In the genomic region with DNA sequence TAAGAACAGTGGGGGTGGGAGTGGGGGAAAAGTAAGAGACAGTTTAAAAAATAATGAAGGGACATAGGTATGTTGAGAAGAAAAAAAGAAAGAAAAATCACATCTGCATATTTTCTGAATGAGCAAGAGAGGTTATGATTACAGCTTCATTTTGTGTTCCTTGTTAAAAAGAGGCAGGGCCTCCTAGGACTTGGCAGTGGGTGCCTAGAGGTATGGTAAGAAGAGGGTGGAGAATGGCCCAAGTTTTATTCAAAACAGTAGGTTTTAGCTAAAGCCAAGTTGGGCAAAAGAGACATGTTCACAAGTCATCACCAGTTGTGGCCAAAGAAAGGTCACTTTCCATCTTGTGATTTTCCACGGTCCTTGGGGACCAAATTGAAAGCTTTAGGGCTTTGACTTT, we compare ENCODE assay signal across 1 cellular context.
TF ChIP-seq lines count a peak whose summit lies in the region.

No MANE protein-coding gene starts in this region.

TF ChIP-seq in H1, 55 proteins besides CTCF, POLR2A, EP300 and RAD21 (continued from another document):
- TF ChIP-seq EGR1 (IDR thresholded peaks at IDR 0.05; ENCODE audit: borderline replicate concordance, low read depth, low read length) (no peak), BACH1 (IDR thresholded peaks at IDR 0.05; ENCODE audit: low read length) (no peak), POU5F1 (IDR thresholded peaks at IDR 0.05; ENCODE audit: low read depth, low read length) (no peak), HDAC6 (IDR thresholded peaks at IDR 0.05; ENCODE audit: low read depth, low read length) (no peak), EZH2 (IDR thresholded peaks at IDR 0.05; ENCODE audit: low read depth, low read length, severe bottlenecking) (no peak), SIX5 (IDR thresholded peaks at IDR 0.05; ENCODE audit: low read depth, low read length) (no peak), TAF1 (IDR thresholded peaks at IDR 0.05; ENCODE audit: low read depth, low read length) (no peak), CEBPB (IDR thresholded peaks at IDR 0.05; ENCODE audit: low read depth, low read length) (no peak), KDM4A (IDR thresholded peaks at IDR 0.05; ENCODE audit: low read depth, low read length, severe bottlenecking) (no peak)
